26 cellular contexts compared by ENCODE assay signal in the genomic region with DNA sequence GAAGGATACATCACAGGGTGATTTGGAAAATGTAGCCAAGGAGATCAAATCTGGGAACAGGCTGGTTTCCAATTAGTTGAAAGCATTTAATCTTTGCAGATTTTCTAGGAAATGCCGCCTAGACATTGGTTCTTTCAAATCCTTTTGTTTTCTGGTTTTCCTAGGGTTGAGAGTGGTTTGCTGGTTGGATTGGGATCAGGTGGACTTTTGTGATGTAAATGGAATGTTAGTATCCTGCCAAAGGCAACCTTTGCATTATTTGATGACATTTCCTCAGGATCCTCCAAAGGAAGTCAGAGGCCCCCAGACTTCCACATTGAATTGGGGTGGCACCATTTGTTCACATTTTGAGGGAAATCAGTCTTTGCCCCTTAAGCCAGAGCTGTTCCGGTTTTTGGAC.
"Had no signal": no experiment of that assay in that cellular context is flagged by ENCODE, and none has a peak within 500 bp of the region (broad histone marks: within the 10 kb centered on the region; RNA-seq: fewer than 3 reads in every experiment).

No MANE protein-coding gene starts in this region.

- H3K27ac Mint-ChIP-seq: dendritic cell treated with granulocyte-macrophage colony-stimulating factor and Interleukin-4, amounts not matched to agents 40 ng/mL and 50 ng/mL, for 4 days; effector memory CD8-positive, alpha-beta T cell; memory B cell; natural killer cell; progenitor cell of endocrine pancreas; stimulated activated naive CD8-positive, alpha-beta T cell treated with anti-CD3 and anti-CD28 coated beads, Interleukin-15, amount 100 ng/mL, for 72 hours had no signal

- FAIRE-seq: endometrium, kidney, small intestine had no signal

- H3K9me3 ChIP-seq: colonic mucosa, gastrocnemius medialis, right lobe of liver, suprapubic skin, transverse colon, upper lobe of right lung, uterus had no signal

- H3K4me3 Mint-ChIP-seq: dendritic cell treated with granulocyte-macrophage colony-stimulating factor and Interleukin-4, amounts not matched to agents 40 ng/mL and 50 ng/mL, for 4 days; effector memory CD8-positive, alpha-beta T cell; memory B cell; natural killer cell; neural crest cell; stimulated activated naive CD8-positive, alpha-beta T cell treated with anti-CD3 and anti-CD28 coated beads, Interleukin-15, amount 100 ng/mL, for 72 hours had no signal

- H3K9me3 Mint-ChIP-seq: natural killer cell had no signal

- H3K4me1 Mint-ChIP-seq: memory B cell, natural killer cell had no signal

- H3K27me3 Mint-ChIP-seq: dendritic cell treated with granulocyte-macrophage colony-stimulating factor and Interleukin-4, amounts not matched to agents 40 ng/mL and 50 ng/mL, for 4 days; effector memory CD8-positive, alpha-beta T cell; memory B cell; progenitor cell of endocrine pancreas had no signal

- H3K4me3 ChIP-seq: colonic mucosa, gastrocnemius medialis, lung, right lobe of liver, suprapubic skin, transverse colon, upper lobe of right lung, uterus had no signal

- H3K4me1 ChIP-seq: colonic mucosa, gastrocnemius medialis, right lobe of liver, suprapubic skin, transverse colon, upper lobe of right lung, uterus had no signal

- H3K27ac ChIP-seq: colonic mucosa, gastrocnemius medialis, parathyroid adenoma, right lobe of liver, suprapubic skin, transverse colon, upper lobe of right lung, uterus had no signal

- H3K36me3 Mint-ChIP-seq: memory B cell, natural killer cell had no signal

- DNase-seq: colonic mucosa; effector memory CD8-positive, alpha-beta T cell; foreskin fibroblast; gastrocnemius medialis; head of caudate nucleus; kidney; natural killer cell; right lobe of liver; small intestine; stimulated activated CD4-positive, alpha-beta T cell treated with anti-CD3 and anti-CD28 coated beads, Interleukin-1b, Interleukin-23, amount 100 ng/mL, for 48 hours; stimulated activated CD4-positive, alpha-beta T cell treated with anti-CD3 and anti-CD28 coated beads, Interleukin-4, amount 100 ng/mL, for 1 hour; stimulated activated CD8-positive, alpha-beta memory T cell treated with anti-CD3 and anti-CD28 coated beads, Interleukin-4, amount 100 ng/mL, for 48 hours; stimulated activated naive CD4-positive, alpha-beta T cell; stimulated activated naive CD8-positive, alpha-beta T cell treated with anti-CD3 and anti-CD28 coated beads, Interleukin-15, amount 100 ng/mL, for 72 hours; transverse colon; upper lobe of right lung; uterus had no signal

- ATAC-seq: effector memory CD8-positive, alpha-beta T cell; gastrocnemius medialis; left lobe of liver; natural killer cell; right lobe of liver; stimulated activated naive CD8-positive, alpha-beta T cell treated with anti-CD3 and anti-CD28 coated beads, Interleukin-15, amount 100 ng/mL, for 72 hours; upper lobe of right lung had no signal
